28 cellular contexts compared by ENCODE assay signal in the genomic region with DNA sequence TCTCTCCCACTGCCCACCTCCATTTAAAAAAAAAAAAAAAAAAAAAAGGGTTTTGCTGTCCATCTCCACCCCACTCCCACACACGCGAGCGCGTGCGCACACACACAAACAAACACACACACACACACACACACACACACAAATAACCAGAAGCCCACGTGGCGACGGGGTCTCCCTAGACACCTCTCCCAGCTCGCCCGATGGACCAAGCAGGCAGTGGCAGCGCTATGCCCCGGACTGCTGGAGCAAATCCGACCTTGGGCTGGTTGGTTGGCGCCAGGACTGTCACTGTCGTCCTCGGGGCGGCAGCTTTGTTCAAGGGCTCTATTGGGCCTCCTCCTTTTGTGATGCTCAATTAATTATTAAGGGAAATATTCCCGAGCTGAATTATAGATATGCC. TPM values are rescaled to one million over a fixed set of nuclear protein-coding genes. Genes with fewer than 3 reads are reported as not detected.
DNase-seq lines count a peak whose midpoint lies in the region; ATAC-seq, FAIRE-seq and TF ChIP-seq lines count a peak whose summit lies in the region.
"Had no signal": no experiment of that assay in that cellular context is flagged by ENCODE, and none has a peak within 500 bp of the region (broad histone marks: within the 10 kb centered on the region; RNA-seq: fewer than 3 reads in every experiment).

No MANE protein-coding gene starts in this region.

- H3K79me2 ChIP-seq in H1 (ENCODE audit: control insufficient read depth in 1 of 2, insufficient read depth in 2 of 2, low read length in 2 of 2): no peaks in the 10 kb centered on the region
- no peaks in the 10 kb centered on the region for H3K79me2 ChIP-seq in OCI-LY7 (ENCODE audit: insufficient read depth, low read depth, low read length)

- no peak overlapping the region for H3K56ac ChIP-seq in H1 (replicated peaks; ENCODE audit: insufficient read length, low read depth, low read length)

- peaks cover 0 to 56% (median 22%) of the 10 kb centered on the region in 7 donors for H3K27me3 ChIP-seq in heart right ventricle
- H3K27me3 ChIP-seq in H1 (replicated peaks in 1 of 4; ENCODE audit: control insufficient read depth in 3 of 4, extremely low read depth in 1 of 4, insufficient read depth in 3 of 4, low read length in 3 of 4): peaks cover 85 to 100% (median 95%) of the 10 kb centered on the region in 4 experiments

- H3K4me2 ChIP-seq in H1 (ENCODE audit: insufficient read depth in 1 of 2, low read depth in 2 of 2, low read length in 2 of 2): no peak overlapping the region; a peak in 1 of 4 replicates
- H3K4me2 ChIP-seq in OCI-LY7 (ENCODE audit: low read length): no peak overlapping the region

- H4K91ac ChIP-seq in H1 (replicated peaks; ENCODE audit: insufficient read length, low read length): no peak overlapping the region

- no peak overlapping the region for H4K8ac ChIP-seq in H1 (ENCODE audit: extremely low read depth, insufficient read depth, low read length)

- no peak for FAIRE-seq in H1 (lab: Jason Lieb, UNC)
- FAIRE-seq: H54, HTR-8/SVneo, K562 had no signal

- peak overlapping the region; percentile 38 for H3K4me3 Mint-ChIP-seq in nephron progenitor cell
- H3K4me3 Mint-ChIP-seq in type B pancreatic cell: peak overlapping the region; percentile 40

- no peak for TF ChIP-seq RAD21 in H1 (IDR thresholded peaks at IDR 0.05 in 1 of 2, conservative IDR thresholded peaks at IDR 0.05 in 1 of 2; ENCODE audit: low read depth in 2 of 2, low read length in 2 of 2)

- H3K9me3 Mint-ChIP-seq in nephron progenitor cell (peaks cover 9% of the 10 kb centered on the region), type B pancreatic cell (no peaks in the 10 kb centered on the region)

- no peak overlapping the region for H2BK5ac ChIP-seq in H1 (ENCODE audit: low read depth, low read length)

- H3K9me2 ChIP-seq in OCI-LY7 (ENCODE audit: insufficient read depth, low read length): no peaks in the 10 kb centered on the region

- H3K36me3 ChIP-seq in heart right ventricle (no peaks in the 10 kb centered on the region), H1 (ENCODE audit: control insufficient read depth in 2 of 4, insufficient read depth in 4 of 4, low read length in 3 of 4) (no peaks in the 10 kb centered on the region; a peak in 1 of 8 replicates), OCI-LY7 (ENCODE audit: insufficient read depth, low read length) (no peaks in the 10 kb centered on the region)

- intact Hi-C loops in Right ventricle myocardium superior (cut with DNase I): no loop called here
- intact Hi-C loops in heart right ventricle (cut with DNase I): loop anchor here in 1 of 10 donors (10.0 kb wide), 1 partner anchor 174 kb away; no protein-coding TSS in a partner anchor
- intact Hi-C loops in left colon (cut with DNase I, micrococcal nuclease): no loop called here
- intact Hi-C loops in OCI-LY7 (cut with micrococcal nuclease; ENCODE audit: unreplicated experiment): no loop called here

- H2BK15ac ChIP-seq in H1 (ENCODE audit: low read length): no peak overlapping the region

- no peak overlapping the region for H4K5ac ChIP-seq in H1 (ENCODE audit: insufficient read length, low read depth, low read length)

- H2AK5ac ChIP-seq in H1 (ENCODE audit: low read depth, low read length): no peak overlapping the region

- H3K23ac ChIP-seq in H1 (ENCODE audit: insufficient read length): no peak overlapping the region

- TF ChIP-seq POLR2A in H1 (IDR thresholded peaks at IDR 0.05; ENCODE audit: control extremely low read depth in 1 of 2, low read depth in 2 of 2, low read length in 2 of 2): no peak

- TF ChIP-seq CTCF in heart right ventricle (IDR thresholded peaks at IDR 0.05): no peak
- no peak for TF ChIP-seq CTCF in H1 (IDR thresholded peaks at IDR 0.05; ENCODE audit: control extremely low read depth in 1 of 3, insufficient read depth in 1 of 3, low read depth in 1 of 3, low read length in 3 of 3)
- TF ChIP-seq CTCF in nephron progenitor cell (IDR thresholded peaks at IDR 0.05): no peak
- no peak for TF ChIP-seq CTCF in type B pancreatic cell (conservative IDR thresholded peaks at IDR 0.05)
- no peak for TF ChIP-seq CTCF in OCI-LY7 (conservative IDR thresholded peaks at IDR 0.05; ENCODE audit: low read length)

- no peak overlapping the region for H2AFZ ChIP-seq in H1 (ENCODE audit: low read length)
- H2AFZ ChIP-seq in OCI-LY7 (ENCODE audit: low read length): no peak overlapping the region

- H3K4me3 ChIP-seq in heart right ventricle (no peak overlapping the region), H1 (ENCODE audit: extremely low read depth in 1 of 4, insufficient read depth in 2 of 4, low read depth in 3 of 4, low read length in 4 of 4) (no peak overlapping the region), OCI-LY7 (ENCODE audit: low read depth, low read length, poor library complexity, severe bottlenecking) (no peak overlapping the region)
- H3K4me3 ChIP-seq: K562, SK-N-MC had no signal

- H3K14ac ChIP-seq in H1 (ENCODE audit: insufficient read length): no peak overlapping the region

- peaks cover 0 to 6% (median 0%) of the 10 kb centered on the region in 9 donors for H3K4me1 ChIP-seq in heart right ventricle
- H3K4me1 ChIP-seq in H1 (replicated peaks in 1 of 4; ENCODE audit: control insufficient read depth in 3 of 4, insufficient read depth in 4 of 4, low read length in 3 of 4): peaks cover 1 to 8% (median 5%) of the 10 kb centered on the region in 4 experiments; a peak in 5 of 7 replicates
- no peaks in the 10 kb centered on the region for H3K4me1 ChIP-seq in OCI-LY7 (ENCODE audit: insufficient read depth, low read length, poor library complexity, severe bottlenecking)

- CTCF ChIA-PET in H1 (lab: Charles Lee; ENCODE audit: partially characterized antibody) (interaction anchor here (0.7 to 1.9 kb wide), 7 partner anchors 8 to 586 kb away, joined by 3 to 8 read pairs (median 4); no protein-coding TSS in a partner anchor), OCI-LY7 (lab: Charles Lee; ENCODE audit: unreplicated experiment) (no interaction called here)

- no TSS peak for BruUV-seq in OCI-LY7 (replicated peaks; lab: Mats Ljungman, UMichigan)

- H3K4ac ChIP-seq in H1 (replicated peaks; ENCODE audit: insufficient read length, low read depth, low read length): no peak overlapping the region

- no peak overlapping the region for H3K27ac ChIP-seq in heart right ventricle
- no peak overlapping the region for H3K27ac ChIP-seq in H1 (ENCODE audit: low read depth, low read length)
- no peak overlapping the region for H3K27ac ChIP-seq in OCI-LY7 (ENCODE audit: low read depth, low read length, poor library complexity, severe bottlenecking)
- H3K27ac ChIP-seq: SK-N-MC had no signal

- POLR2A ChIA-PET in H1 (lab: Charles Lee; ENCODE audit: partially characterized antibody) (no interaction called here), OCI-LY7 (lab: Charles Lee) (interaction anchor here (0.7 kb wide), 1 partner anchor 690 kb away, joined by 3 read pairs; no protein-coding TSS in a partner anchor)

- TF ChIP-seq EP300 in H1 (IDR thresholded peaks at IDR 0.05; ENCODE audit: borderline replicate concordance in 1 of 2, low read depth in 2 of 2, low read length in 2 of 2): no peak

- ATAC-seq in Right ventricle myocardium superior (ENCODE audit: poor library complexity) (no peak), heart right ventricle (no peak), left colon (no peak), GM19351 (IDR thresholded peaks at IDR 0.05; ENCODE audit: unreplicated experiment) (no peak)
- ATAC-seq: K562, PC-3 had no signal

- H3K27ac Mint-ChIP-seq in nephron progenitor cell (no peak overlapping the region), type B pancreatic cell (no peak overlapping the region)

- H2BK120ac ChIP-seq in H1 (replicated peaks; ENCODE audit: low read depth, low read length): no peak overlapping the region

- H3K36me3 Mint-ChIP-seq in nephron progenitor cell (ENCODE audit: low read depth): no peaks in the 10 kb centered on the region
- no peaks in the 10 kb centered on the region for H3K36me3 Mint-ChIP-seq in type B pancreatic cell

- H3K4me1 Mint-ChIP-seq in nephron progenitor cell: no peaks in the 10 kb centered on the region
- no peaks in the 10 kb centered on the region for H3K4me1 Mint-ChIP-seq in type B pancreatic cell (ENCODE audit: unreplicated experiment)

- no peak overlapping the region for H3K18ac ChIP-seq in H1 (ENCODE audit: extremely low read depth, low read length)

- H3K9me3 ChIP-seq in heart right ventricle (no peaks in the 10 kb centered on the region), H1 (ENCODE audit: insufficient read depth in 2 of 2, low read depth in 1 of 2, low read length in 1 of 2) (no peaks in the 10 kb centered on the region; a peak in 1 of 4 replicates), OCI-LY7 (ENCODE audit: low read length) (no peaks in the 10 kb centered on the region)

- H4K20me1 ChIP-seq in H1 (replicated peaks in 1 of 2; ENCODE audit: control insufficient read depth in 1 of 2, insufficient read depth in 2 of 2, low read length in 2 of 2) (peaks cover 2 to 11% of the 10 kb centered on the region in 2 experiments), OCI-LY7 (ENCODE audit: insufficient read depth, low read length) (no peaks in the 10 kb centered on the region)

- H2BK20ac ChIP-seq in H1 (ENCODE audit: low read length): no peak overlapping the region

- peak; percentile 33 for DNase-seq in Right ventricle myocardium superior
- no peak for DNase-seq in heart right ventricle
- DNase-seq in H1 (ENCODE audit: low read depth in 1 of 2, low spot score in 2 of 2): no peak
- no peak for DNase-seq in nephron progenitor cell
- no peak for DNase-seq in type B pancreatic cell (ENCODE audit: extremely low spot score, unreplicated experiment)
- DNase-seq in left colon: no peak
- DNase-seq in OCI-LY7 (ENCODE audit: low spot score): no peak
- DNase-seq: 8988T, ACHN, DMS153, DND-41, Kasumi-1, NCI-H1105, NCI-H146, NCI-H1930, NCI-H2107, NCI-H524, NCI-H748 treated with DMSO at 0.1 percent for 48 hours, PC-3, SHP77 treated with DMSO at 0.1 percent for 48 hours, SW 1271 had no signal

- no peak overlapping the region for H3K9ac ChIP-seq in H1 (replicated peaks in 1 of 4; ENCODE audit: extremely low read depth in 1 of 4, low read depth in 3 of 4, low read length in 3 of 4)

- H2BK12ac ChIP-seq in H1 (ENCODE audit: low read depth, low read length): no peak overlapping the region

- 49 to 52% methylated on average over 18 of the region's 18 CpGs for WGBS in heart right ventricle, 2 donors
- 41% methylated on average over 13 of the region's 18 CpGs; no CpG with 5 or more reads in 1 of the 2 experiments for WGBS in H1 (ENCODE audit: extremely low coverage in 1 of 2, insufficient coverage in 1 of 2, insufficient read length in 1 of 2, insufficient replicate concordance in 2 of 2, low coverage in 1 of 2, low lambda C conversion rate in 2 of 2, missing lambda C conversion rate in 1 of 2), 2 experiments

- no peaks in the 10 kb centered on the region; the same call in 1 of the 2 replicates for H3K23me2 ChIP-seq in H1 (ENCODE audit: low read depth, low read length)

- no peaks in the 10 kb centered on the region for H3K79me1 ChIP-seq in H1 (ENCODE audit: low read depth, low read length)

- peaks cover 24% of the 10 kb centered on the region for H3K27me3 Mint-ChIP-seq in nephron progenitor cell (ENCODE audit: low read depth, poor library complexity)
- H3K27me3 Mint-ChIP-seq in type B pancreatic cell: peaks cover 28% of the 10 kb centered on the region

RNA-seq across cellular contexts. Expression of gene KCNA4, which starts 1.6 kb away (rescaled TPM):
- total RNA-seq in Right ventricle myocardium superior (2.1 TPM), heart right ventricle (10 to 100 TPM in 3 of 10 donors, 1 to 10 TPM in 7; 1.3 to 12.8 (median 7.4) TPM), type B pancreatic cell (ENCODE audit: low replicate concordance) (2.1 and 3.0 TPM in 2 replicates), left colon (not detected), OCI-LY7 (2022) (not detected in 2 replicates)
- polyA plus RNA-seq in heart right ventricle (1 to 10 TPM; 1.2 to 1.8 TPM), H1 (2011; rRNA removed) (not detected in 2 replicates)
- total RNA-seq in H1 (2021; fragmentation: NEBNext Ultra II Directional; extraction: Animal tissue kit (Norgen Biotek cat#: 25700)): not detected in 2 replicates
- polyA plus RNA-seq in H1 (2011; cell fraction: cytosol; rRNA removed): not detected
- polyA plus RNA-seq in H1 (2011; cell fraction: nucleus; rRNA removed): not detected
- not detected in 4 replicates for polyA plus RNA-seq in H1 (2012, experiment 1 of 2)
- not detected for polyA plus RNA-seq in H1 (2012, experiment 2 of 2)
- not detected for polyA plus RNA-seq in H1 (2013, experiment 1 of 2)
- 0.02 TPM for polyA plus RNA-seq in H1 (2013, experiment 2 of 2)
- polyA minus RNA-seq in H1 (2011; rRNA and poly(A)+ RNA removed): 0.07 TPM in 1 of 2 replicates, not detected in the other
- polyA minus RNA-seq in H1 (2011; cell fraction: cytosol; rRNA and poly(A)+ RNA removed): not detected
- not detected for polyA minus RNA-seq in H1 (2011; cell fraction: nucleus; rRNA and poly(A)+ RNA removed)
- not detected in 2 replicates for total RNA-seq in OCI-LY7 (2014; rRNA removed; shearing (Covaris generic))
- total RNA-seq: K562, M059J, PC-3 had no signal
- polyA plus RNA-seq: BJ, K562 had no signal
